18 cellular contexts compared by ENCODE assay signal in the genomic region with DNA sequence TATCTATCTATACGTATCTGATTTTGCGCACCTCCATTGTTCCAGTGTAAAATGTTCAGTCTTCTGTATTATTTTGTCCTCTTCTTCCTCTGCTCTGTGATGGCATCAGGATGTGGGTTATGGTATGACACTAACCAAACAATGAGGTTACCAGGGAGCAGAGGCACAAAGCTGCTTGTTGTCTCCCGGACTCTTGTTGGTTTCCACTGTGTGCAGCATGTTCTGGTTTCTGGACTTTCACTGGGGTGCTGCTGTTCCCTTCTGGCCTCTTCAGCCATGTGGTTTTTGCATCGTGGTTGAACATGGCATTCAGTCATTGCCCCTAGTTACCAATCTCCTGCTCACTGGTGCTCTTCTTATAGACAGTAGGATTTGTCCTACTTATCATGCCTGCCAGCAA.
DNase-seq lines count a peak whose midpoint lies in the region; ATAC-seq and TF ChIP-seq lines count a peak whose summit lies in the region.
"Had no signal": no experiment of that assay in that cellular context is flagged by ENCODE, and none has a peak within 500 bp of the region (broad histone marks: within the 10 kb centered on the region; RNA-seq: fewer than 3 reads in every experiment).

No MANE protein-coding gene starts in this region.

- peaks cover 6% of the 10 kb centered on the region for H3K4me1 Mint-ChIP-seq in nephron
- H3K4me1 Mint-ChIP-seq: CD8-positive, alpha-beta memory T cell had no signal

- ATAC-seq in PC-3 = peak; percentile 73

- no peak for TF ChIP-seq CTCF in PC-3 (conservative IDR thresholded peaks at IDR 0.05; ENCODE audit: low read depth, low read length)
- TF ChIP-seq CTCF in nephron (IDR thresholded peaks at IDR 0.05; ENCODE audit: unreplicated experiment in 3 of 3) = no peak

- no peaks in the 10 kb centered on the region for H3K9me3 Mint-ChIP-seq in nephron

- H3K9ac ChIP-seq in PC-3 (ENCODE audit: low read length) = no peak overlapping the region
- H3K9ac ChIP-seq: BLaER1, SK-N-SH had no signal

- no peak overlapping the region for H2AFZ ChIP-seq in PC-3 (ENCODE audit: low read length)

- peaks cover 17% of the 10 kb centered on the region; the same call in 1 of the 2 replicates for H3K4me1 ChIP-seq in PC-3 (ENCODE audit: insufficient read depth, low read length)
- H3K4me1 ChIP-seq: BLaER1 had no signal

- no peaks in the 10 kb centered on the region for H3K36me3 Mint-ChIP-seq in nephron (ENCODE audit: low read depth)
- H3K36me3 Mint-ChIP-seq: CD8-positive, alpha-beta memory T cell had no signal

- no peak overlapping the region for H3K27ac ChIP-seq in PC-3 (ENCODE audit: low read length)
- H3K27ac ChIP-seq: BLaER1 had no signal

- CTCF ChIA-PET in PC-3 (lab: Charles Lee) = no interaction called here

- peak; percentile 35 for DNase-seq in COLO668 (lab: John Stamatoyannopoulos, UW; ENCODE audit: unreplicated experiment)
- DNase-seq in Daoy (ENCODE audit: low read depth) = peak; percentile 31
- DNase-seq in PC-3 = peak; percentile 40
- no peak for DNase-seq in NCI-H345 (lab: John Stamatoyannopoulos, UW)
- no peak for DNase-seq in T-helper 1 cell
- no peak for DNase-seq in NK-92 treated with Interleukin-12 subunit alpha and Interleukin-12 subunit beta, amount 100 ng/mL, for 24 hours (lab: John Stamatoyannopoulos, UW)
- DNase-seq: CD8-positive, alpha-beta memory T cell; GF-D8; GOT3; KBM-7; NCI-H1105 treated with DMSO at 0.1 percent for 48 hours; NCI-H1694 treated with DMSO at 0.1 percent for 48 hours; NCI-H2107; NCI-H524 treated with DMSO at 0.1 percent for 48 hours; SHP77; SK-N-SH had no signal

- no peak overlapping the region for H3K4me3 ChIP-seq in PC-3 (ENCODE audit: low read length)
- H3K4me3 ChIP-seq: BLaER1 had no signal

- no peaks in the 10 kb centered on the region for H3F3A ChIP-seq in PC-3 (ENCODE audit: low read length, unreplicated experiment)

- BruUV-seq in PC-3 (replicated peaks; lab: Mats Ljungman, UMichigan) = no TSS peak

- no peaks in the 10 kb centered on the region for H3K79me2 ChIP-seq in PC-3 (ENCODE audit: low read length)

- no peak overlapping the region for H3K4me3 Mint-ChIP-seq in nephron
- H3K4me3 Mint-ChIP-seq: CD8-positive, alpha-beta memory T cell had no signal

- H3K9me2 ChIP-seq in PC-3 (replicated peaks; ENCODE audit: low read length) = no peaks in the 10 kb centered on the region
- H3K9me2 ChIP-seq: SK-N-SH had no signal

- no peak overlapping the region for H3K4me2 ChIP-seq in PC-3 (ENCODE audit: low read length)
- H3K4me2 ChIP-seq: BLaER1, SK-N-SH had no signal

- intact Hi-C loops in PC-3 (cut with micrococcal nuclease) = loop anchor here (5.0 to 10.0 kb wide), 2 partner anchors 46 to 343 kb away; no protein-coding TSS in a partner anchor

- no peaks in the 10 kb centered on the region for H3K27me3 ChIP-seq in PC-3 (ENCODE audit: low read length)
- H3K27me3 ChIP-seq: BLaER1 had no signal

- H4K20me1 ChIP-seq in PC-3 (ENCODE audit: low read length) = no peaks in the 10 kb centered on the region
- H4K20me1 ChIP-seq: BLaER1 had no signal

- no peaks in the 10 kb centered on the region for H3K27me3 Mint-ChIP-seq in nephron (ENCODE audit: low read depth)

- POLR2A ChIA-PET in PC-3 (lab: Charles Lee; ENCODE audit: unreplicated experiment) = no interaction called here

- no peaks in the 10 kb centered on the region for H3K9me3 ChIP-seq in PC-3 (ENCODE audit: low read length)
- H3K9me3 ChIP-seq: BLaER1, SK-N-SH had no signal

- no peaks in the 10 kb centered on the region for H3K36me3 ChIP-seq in PC-3 (ENCODE audit: low read depth, low read length)
- H3K36me3 ChIP-seq: BLaER1 had no signal

- peak overlapping the region; percentile 24 to 58 (median 33) for H3K27ac Mint-ChIP-seq in nephron
- H3K27ac Mint-ChIP-seq: CD8-positive, alpha-beta memory T cell had no signal

Comparison
In these comparisons a context has a peak if more than half of its experiments do, and no peak if none do; other contexts are left out.
1. DNase-seq: peak in COLO668 (single experiment), Daoy (single experiment) and PC-3 (single experiment); none in NCI-H345 (single experiment), T-helper 1 cell (0 of 5) and NK-92 treated with Interleukin-12 subunit alpha and Interleukin-12 subunit beta, amount 100 ng/mL, for 24 hours (single experiment).